In the genomic region with DNA sequence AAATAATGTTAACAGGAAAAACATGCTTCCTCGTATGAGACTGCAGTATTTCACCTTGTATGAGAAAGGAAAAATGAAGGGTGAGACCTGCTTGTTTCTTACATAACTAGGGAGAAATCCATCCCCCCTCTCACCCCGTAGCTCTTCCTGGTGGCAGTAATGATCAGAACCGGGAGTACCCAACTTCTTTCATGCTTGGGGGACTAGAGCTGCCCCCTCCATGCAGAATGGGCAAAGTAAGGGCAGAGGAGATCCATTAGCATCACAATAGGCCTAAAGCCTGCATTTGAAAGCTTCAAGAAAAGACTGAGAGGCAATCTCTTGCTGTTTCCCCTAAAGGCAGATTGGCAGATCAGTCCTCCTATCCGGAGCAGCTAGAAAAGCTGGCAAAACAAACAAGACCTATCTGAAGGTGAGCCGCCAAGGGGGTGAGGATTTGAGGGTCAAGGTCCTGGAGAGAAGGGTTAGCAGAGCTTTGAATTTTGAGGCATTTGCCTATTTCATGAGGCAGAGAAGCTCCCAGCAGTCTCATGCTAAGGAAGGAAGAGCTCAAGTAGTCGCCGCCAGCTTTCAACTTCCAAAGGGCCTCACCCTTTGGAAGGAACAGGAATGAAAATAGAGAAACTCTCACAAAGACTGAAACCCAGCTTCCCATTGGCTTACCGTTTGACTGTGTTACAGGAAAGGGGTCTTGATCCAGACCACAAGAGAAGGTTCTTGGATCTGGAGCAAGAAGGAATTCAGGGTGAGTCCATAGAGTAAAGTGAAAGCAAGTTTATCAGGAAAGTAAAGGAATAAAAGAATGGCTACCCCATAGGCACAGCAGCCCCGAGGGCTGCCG, we compare ENCODE assay signal across 1 cellular context.
A peak's percentile ranks its signal among the peaks of the same experiment; 100 is the strongest.
TF ChIP-seq lines count a peak whose summit lies in the region.

No MANE protein-coding gene starts in this region.

TF ChIP-seq in HepG2, 621 proteins besides CTCF, POLR2A, EP300 and RAD21 (continues in another document):
- TF ChIP-seq ZFX (CRISPR knock-in tag; IDR thresholded peaks at IDR 0.05; ENCODE audit: low read depth) (peak; percentile 47), ZNF569 (CRISPR knock-in tag; IDR thresholded peaks at IDR 0.05; ENCODE audit: borderline replicate concordance) (no peak), NR2C2 (CRISPR knock-in tag; IDR thresholded peaks at IDR 0.05; ENCODE audit: borderline replicate concordance) (0 out of 2 replicates have a peak, but pooled peaks have one; percentile 17), ZNF263 (CRISPR knock-in tag; IDR thresholded peaks at IDR 0.05) (peak; percentile 68; the same call in 1 of the 2 replicates), SP2 (CRISPR knock-in tag; IDR thresholded peaks at IDR 0.05) (peak; percentile 69), ZNF558 (CRISPR knock-in tag; IDR thresholded peaks at IDR 0.05; ENCODE audit: borderline replicate concordance) (no peak), SIN3A (IDR thresholded peaks at IDR 0.05; ENCODE audit: borderline replicate concordance, low read depth, low read length) (0 out of 2 replicates have a peak, but pooled peaks have one; percentile 0), HNF4A (CRISPR knock-in tag; IDR thresholded peaks at IDR 0.05) (peak; percentile 20; the same call in 1 of the 2 replicates), PITX1 (CRISPR knock-in tag; IDR thresholded peaks at IDR 0.05) (0 out of 2 replicates have a peak, but pooled peaks have one; percentile 6), SETDB1 (CRISPR knock-in tag; IDR thresholded peaks at IDR 0.05; ENCODE audit: borderline replicate concordance) (no peak), HDAC1 (CRISPR knock-in tag; IDR thresholded peaks at IDR 0.05) (peak; percentile 19; the same call in 1 of the 2 replicates), NR2F6 (IDR thresholded peaks at IDR 0.05) (peak; percentile 45; the same call in 1 of the 2 replicates), NR2F6 (CRISPR knock-in tag; IDR thresholded peaks at IDR 0.05) (no peak), RARA (CRISPR knock-in tag; IDR thresholded peaks at IDR 0.05) (peak; percentile 29; the same call in 1 of the 2 replicates), SNAPC2 (CRISPR knock-in tag; IDR thresholded peaks at IDR 0.05) (0 out of 2 replicates have a peak, but pooled peaks have one; percentile 0), NFYB (CRISPR knock-in tag; IDR thresholded peaks at IDR 0.05) (peak; percentile 71), ZNF34 (CRISPR knock-in tag; IDR thresholded peaks at IDR 0.05; ENCODE audit: borderline replicate concordance) (0 out of 2 replicates have a peak, but pooled peaks have one; percentile 12), ELF1 (CRISPR knock-in tag; IDR thresholded peaks at IDR 0.05) (0 out of 2 replicates have a peak, but pooled peaks have one; percentile 11), ZSCAN22 (CRISPR knock-in tag; IDR thresholded peaks at IDR 0.05) (no peak), NFYC (CRISPR knock-in tag; IDR thresholded peaks at IDR 0.05) (peak; percentile 70), ZFP1 (CRISPR knock-in tag; IDR thresholded peaks at IDR 0.05) (no peak), ZNF264 (CRISPR knock-in tag; IDR thresholded peaks at IDR 0.05) (0 out of 2 replicates have a peak, but pooled peaks have one; percentile 34)
- TF ChIP-seq, protein P1, sequence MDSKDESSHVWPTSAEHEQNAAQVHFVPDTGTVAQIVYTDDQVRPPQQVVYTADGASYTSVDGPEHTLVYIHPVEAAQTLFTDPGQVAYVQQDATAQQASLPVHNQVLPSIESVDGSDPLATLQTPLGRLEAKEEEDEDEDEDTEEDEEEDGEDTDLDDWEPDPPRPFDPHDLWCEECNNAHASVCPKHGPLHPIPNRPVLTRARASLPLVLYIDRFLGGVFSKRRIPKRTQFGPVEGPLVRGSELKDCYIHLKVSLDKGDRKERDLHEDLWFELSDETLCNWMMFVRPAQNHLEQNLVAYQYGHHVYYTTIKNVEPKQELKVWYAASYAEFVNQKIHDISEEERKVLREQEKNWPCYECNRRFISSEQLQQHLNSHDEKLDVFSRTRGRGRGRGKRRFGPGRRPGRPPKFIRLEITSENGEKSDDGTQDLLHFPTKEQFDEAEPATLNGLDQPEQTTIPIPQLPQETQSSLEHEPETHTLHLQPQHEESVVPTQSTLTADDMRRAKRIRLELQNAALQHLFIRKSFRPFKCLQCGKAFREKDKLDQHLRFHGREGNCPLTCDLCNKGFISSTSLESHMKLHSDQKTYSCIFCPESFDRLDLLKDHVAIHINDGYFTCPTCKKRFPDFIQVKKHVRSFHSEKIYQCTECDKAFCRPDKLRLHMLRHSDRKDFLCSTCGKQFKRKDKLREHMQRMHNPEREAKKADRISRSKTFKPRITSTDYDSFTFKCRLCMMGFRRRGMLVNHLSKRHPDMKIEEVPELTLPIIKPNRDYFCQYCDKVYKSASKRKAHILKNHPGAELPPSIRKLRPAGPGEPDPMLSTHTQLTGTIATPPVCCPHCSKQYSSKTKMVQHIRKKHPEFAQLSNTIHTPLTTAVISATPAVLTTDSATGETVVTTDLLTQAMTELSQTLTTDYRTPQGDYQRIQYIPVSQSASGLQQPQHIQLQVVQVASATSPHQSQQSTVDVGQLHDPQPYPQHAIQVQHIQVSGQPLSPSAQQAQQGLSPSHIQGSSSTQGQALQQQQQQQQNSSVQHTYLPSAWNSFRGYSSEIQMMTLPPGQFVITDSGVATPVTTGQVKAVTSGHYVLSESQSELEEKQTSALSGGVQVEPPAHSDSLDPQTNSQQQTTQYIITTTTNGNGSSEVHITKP (CRISPR knock-in tag; IDR thresholded peaks at IDR 0.05; ENCODE audit: low read depth) = peak; percentile 43; the same call in 1 of the 2 replicates
- TF ChIP-seq, protein P2, sequence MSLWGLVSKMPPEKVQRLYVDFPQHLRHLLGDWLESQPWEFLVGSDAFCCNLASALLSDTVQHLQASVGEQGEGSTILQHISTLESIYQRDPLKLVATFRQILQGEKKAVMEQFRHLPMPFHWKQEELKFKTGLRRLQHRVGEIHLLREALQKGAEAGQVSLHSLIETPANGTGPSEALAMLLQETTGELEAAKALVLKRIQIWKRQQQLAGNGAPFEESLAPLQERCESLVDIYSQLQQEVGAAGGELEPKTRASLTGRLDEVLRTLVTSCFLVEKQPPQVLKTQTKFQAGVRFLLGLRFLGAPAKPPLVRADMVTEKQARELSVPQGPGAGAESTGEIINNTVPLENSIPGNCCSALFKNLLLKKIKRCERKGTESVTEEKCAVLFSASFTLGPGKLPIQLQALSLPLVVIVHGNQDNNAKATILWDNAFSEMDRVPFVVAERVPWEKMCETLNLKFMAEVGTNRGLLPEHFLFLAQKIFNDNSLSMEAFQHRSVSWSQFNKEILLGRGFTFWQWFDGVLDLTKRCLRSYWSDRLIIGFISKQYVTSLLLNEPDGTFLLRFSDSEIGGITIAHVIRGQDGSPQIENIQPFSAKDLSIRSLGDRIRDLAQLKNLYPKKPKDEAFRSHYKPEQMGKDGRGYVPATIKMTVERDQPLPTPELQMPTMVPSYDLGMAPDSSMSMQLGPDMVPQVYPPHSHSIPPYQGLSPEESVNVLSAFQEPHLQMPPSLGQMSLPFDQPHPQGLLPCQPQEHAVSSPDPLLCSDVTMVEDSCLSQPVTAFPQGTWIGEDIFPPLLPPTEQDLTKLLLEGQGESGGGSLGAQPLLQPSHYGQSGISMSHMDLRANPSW (CRISPR knock-in tag; IDR thresholded peaks at IDR 0.05; ENCODE audit: borderline replicate concordance) = no peak
- TF ChIP-seq, protein P3, sequence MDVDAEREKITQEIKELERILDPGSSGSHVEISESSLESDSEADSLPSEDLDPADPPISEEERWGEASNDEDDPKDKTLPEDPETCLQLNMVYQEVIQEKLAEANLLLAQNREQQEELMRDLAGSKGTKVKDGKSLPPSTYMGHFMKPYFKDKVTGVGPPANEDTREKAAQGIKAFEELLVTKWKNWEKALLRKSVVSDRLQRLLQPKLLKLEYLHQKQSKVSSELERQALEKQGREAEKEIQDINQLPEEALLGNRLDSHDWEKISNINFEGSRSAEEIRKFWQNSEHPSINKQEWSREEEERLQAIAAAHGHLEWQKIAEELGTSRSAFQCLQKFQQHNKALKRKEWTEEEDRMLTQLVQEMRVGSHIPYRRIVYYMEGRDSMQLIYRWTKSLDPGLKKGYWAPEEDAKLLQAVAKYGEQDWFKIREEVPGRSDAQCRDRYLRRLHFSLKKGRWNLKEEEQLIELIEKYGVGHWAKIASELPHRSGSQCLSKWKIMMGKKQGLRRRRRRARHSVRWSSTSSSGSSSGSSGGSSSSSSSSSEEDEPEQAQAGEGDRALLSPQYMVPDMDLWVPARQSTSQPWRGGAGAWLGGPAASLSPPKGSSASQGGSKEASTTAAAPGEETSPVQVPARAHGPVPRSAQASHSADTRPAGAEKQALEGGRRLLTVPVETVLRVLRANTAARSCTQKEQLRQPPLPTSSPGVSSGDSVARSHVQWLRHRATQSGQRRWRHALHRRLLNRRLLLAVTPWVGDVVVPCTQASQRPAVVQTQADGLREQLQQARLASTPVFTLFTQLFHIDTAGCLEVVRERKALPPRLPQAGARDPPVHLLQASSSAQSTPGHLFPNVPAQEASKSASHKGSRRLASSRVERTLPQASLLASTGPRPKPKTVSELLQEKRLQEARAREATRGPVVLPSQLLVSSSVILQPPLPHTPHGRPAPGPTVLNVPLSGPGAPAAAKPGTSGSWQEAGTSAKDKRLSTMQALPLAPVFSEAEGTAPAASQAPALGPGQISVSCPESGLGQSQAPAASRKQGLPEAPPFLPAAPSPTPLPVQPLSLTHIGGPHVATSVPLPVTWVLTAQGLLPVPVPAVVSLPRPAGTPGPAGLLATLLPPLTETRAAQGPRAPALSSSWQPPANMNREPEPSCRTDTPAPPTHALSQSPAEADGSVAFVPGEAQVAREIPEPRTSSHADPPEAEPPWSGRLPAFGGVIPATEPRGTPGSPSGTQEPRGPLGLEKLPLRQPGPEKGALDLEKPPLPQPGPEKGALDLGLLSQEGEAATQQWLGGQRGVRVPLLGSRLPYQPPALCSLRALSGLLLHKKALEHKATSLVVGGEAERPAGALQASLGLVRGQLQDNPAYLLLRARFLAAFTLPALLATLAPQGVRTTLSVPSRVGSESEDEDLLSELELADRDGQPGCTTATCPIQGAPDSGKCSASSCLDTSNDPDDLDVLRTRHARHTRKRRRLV (CRISPR knock-in tag; IDR thresholded peaks at IDR 0.05) = 0 out of 2 replicates have a peak, but pooled peaks have one; percentile 60
- TF ChIP-seq, protein P4, sequence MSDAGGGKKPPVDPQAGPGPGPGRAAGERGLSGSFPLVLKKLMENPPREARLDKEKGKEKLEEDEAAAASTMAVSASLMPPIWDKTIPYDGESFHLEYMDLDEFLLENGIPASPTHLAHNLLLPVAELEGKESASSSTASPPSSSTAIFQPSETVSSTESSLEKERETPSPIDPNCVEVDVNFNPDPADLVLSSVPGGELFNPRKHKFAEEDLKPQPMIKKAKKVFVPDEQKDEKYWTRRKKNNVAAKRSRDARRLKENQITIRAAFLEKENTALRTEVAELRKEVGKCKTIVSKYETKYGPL (CRISPR knock-in tag; IDR thresholded peaks at IDR 0.05) = 0 out of 2 replicates have a peak, but pooled peaks have one; percentile 68
- TF ChIP-seq, protein P5, sequence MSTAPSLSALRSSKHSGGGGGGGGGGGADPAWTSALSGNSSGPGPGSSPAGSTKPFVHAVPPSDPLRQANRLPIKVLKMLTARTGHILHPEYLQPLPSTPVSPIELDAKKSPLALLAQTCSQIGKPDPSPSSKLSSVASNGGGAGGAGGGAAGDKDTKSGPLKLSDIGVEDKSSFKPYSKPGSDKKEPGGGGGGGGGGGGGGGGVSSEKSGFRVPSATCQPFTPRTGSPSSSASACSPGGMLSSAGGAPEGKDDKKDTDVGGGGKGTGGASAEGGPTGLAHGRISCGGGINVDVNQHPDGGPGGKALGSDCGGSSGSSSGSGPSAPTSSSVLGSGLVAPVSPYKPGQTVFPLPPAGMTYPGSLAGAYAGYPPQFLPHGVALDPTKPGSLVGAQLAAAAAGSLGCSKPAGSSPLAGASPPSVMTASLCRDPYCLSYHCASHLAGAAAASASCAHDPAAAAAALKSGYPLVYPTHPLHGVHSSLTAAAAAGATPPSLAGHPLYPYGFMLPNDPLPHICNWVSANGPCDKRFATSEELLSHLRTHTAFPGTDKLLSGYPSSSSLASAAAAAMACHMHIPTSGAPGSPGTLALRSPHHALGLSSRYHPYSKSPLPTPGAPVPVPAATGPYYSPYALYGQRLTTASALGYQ (CRISPR knock-in tag; IDR thresholded peaks at IDR 0.05) = 0 out of 2 replicates have a peak, but pooled peaks have one; percentile 1
- TF ChIP-seq, protein P6, sequence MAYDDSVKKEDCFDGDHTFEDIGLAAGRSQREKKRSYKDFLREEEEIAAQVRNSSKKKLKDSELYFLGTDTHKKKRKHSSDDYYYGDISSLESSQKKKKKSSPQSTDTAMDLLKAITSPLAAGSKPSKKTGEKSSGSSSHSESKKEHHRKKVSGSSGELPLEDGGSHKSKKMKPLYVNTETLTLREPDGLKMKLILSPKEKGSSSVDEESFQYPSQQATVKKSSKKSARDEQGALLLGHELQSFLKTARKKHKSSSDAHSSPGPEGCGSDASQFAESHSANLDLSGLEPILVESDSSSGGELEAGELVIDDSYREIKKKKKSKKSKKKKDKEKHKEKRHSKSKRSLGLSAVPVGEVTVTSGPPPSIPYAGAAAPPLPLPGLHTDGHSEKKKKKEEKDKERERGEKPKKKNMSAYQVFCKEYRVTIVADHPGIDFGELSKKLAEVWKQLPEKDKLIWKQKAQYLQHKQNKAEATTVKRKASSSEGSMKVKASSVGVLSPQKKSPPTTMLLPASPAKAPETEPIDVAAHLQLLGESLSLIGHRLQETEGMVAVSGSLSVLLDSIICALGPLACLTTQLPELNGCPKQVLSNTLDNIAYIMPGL (CRISPR knock-in tag; IDR thresholded peaks at IDR 0.05; ENCODE audit: borderline replicate concordance in 1 of 2, low read depth in 1 of 2) = peak in 1 of 2 experiments; percentile 16; a peak in 1 of 4 replicates
- TF ChIP-seq, protein P7, sequence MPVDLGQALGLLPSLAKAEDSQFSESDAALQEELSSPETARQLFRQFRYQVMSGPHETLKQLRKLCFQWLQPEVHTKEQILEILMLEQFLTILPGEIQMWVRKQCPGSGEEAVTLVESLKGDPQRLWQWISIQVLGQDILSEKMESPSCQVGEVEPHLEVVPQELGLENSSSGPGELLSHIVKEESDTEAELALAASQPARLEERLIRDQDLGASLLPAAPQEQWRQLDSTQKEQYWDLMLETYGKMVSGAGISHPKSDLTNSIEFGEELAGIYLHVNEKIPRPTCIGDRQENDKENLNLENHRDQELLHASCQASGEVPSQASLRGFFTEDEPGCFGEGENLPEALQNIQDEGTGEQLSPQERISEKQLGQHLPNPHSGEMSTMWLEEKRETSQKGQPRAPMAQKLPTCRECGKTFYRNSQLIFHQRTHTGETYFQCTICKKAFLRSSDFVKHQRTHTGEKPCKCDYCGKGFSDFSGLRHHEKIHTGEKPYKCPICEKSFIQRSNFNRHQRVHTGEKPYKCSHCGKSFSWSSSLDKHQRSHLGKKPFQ (CRISPR knock-in tag; IDR thresholded peaks at IDR 0.05; ENCODE audit: insufficient replicate concordance) = peak; percentile 13
- TF ChIP-seq, protein P8, sequence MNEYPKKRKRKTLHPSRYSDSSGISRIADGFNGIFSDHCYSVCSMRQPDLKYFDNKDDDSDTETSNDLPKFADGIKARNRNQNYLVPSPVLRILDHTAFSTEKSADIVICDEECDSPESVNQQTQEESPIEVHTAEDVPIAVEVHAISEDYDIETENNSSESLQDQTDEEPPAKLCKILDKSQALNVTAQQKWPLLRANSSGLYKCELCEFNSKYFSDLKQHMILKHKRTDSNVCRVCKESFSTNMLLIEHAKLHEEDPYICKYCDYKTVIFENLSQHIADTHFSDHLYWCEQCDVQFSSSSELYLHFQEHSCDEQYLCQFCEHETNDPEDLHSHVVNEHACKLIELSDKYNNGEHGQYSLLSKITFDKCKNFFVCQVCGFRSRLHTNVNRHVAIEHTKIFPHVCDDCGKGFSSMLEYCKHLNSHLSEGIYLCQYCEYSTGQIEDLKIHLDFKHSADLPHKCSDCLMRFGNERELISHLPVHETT (CRISPR knock-in tag; conservative IDR thresholded peaks at IDR 0.05) = 0 out of 2 replicates have a peak, but pooled peaks have one; percentile 42
